Comparison of ENCODE assay signal across 14 cellular contexts in the genomic region with DNA sequence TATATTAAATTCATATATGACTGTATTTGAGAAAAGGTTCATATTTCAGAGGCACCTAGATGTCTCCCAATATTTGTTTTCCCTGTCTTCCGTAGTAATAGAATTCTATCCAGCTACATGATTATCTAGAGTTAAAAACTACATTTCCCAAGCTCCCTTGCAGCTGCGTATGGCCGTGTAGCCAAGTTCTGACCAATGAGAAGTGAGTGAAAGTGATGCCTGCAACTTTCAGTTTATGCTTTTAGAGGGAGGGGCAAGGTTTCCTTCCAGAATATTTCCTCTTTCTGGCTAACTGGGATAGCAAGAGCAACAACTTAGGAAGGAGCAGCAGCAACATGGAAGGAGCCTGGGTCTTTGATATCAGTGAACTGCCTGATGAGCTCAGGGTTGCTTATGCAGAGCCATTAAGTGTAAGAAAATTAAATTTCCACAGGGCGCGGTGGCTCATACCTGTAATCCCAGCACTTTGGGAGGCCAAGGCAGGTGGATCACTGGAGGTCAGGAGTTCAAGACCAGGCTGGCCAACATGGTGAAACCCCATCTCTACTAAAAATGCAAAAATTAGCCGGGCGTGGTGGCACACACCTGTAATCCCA. TPM values are rescaled to one million over a fixed set of nuclear protein-coding genes. Genes with fewer than 3 reads are reported as not detected.
DNase-seq lines count a peak whose midpoint lies in the region; ATAC-seq, FAIRE-seq and TF ChIP-seq lines count a peak whose summit lies in the region.
"Had no signal": no experiment of that assay in that cellular context is flagged by ENCODE, and none has a peak within 500 bp of the region (broad histone marks: within the 10 kb centered on the region; RNA-seq: fewer than 3 reads in every experiment).

No MANE protein-coding gene starts in this region.

- H3K4me3 Mint-ChIP-seq in activated CD8-positive, alpha-beta memory T cell treated with anti-CD3 and anti-CD28 coated beads, Interleukin-2, amount 10 ng/mL, durations not matched to agents 7 days and 5 days = no peak overlapping the region
- H3K4me3 Mint-ChIP-seq: activated T-cell treated with anti-CD3 and anti-CD28 coated beads, Interleukin-2, amount 50 U/mL, for 24 hours; stimulated activated effector memory CD8-positive, alpha-beta T cell treated with anti-CD3 and anti-CD28 coated beads, Interleukin-12 subunit alpha, Interleukin-12 subunit beta, amount 100 ng/mL, for 72 hours had no signal

- no peak overlapping the region for H3K27ac Mint-ChIP-seq in activated CD8-positive, alpha-beta memory T cell treated with anti-CD3 and anti-CD28 coated beads, Interleukin-2, amount 10 ng/mL, durations not matched to agents 7 days and 5 days
- H3K27ac Mint-ChIP-seq: activated T-cell treated with anti-CD3 and anti-CD28 coated beads, Interleukin-2, amount 50 U/mL, for 24 hours; stimulated activated effector memory CD8-positive, alpha-beta T cell treated with anti-CD3 and anti-CD28 coated beads, Interleukin-12 subunit alpha, Interleukin-12 subunit beta, amount 100 ng/mL, for 72 hours had no signal

- CTCF ChIA-PET in RWPE1 (lab: Yijun Ruan, JAX) = no interaction called here
- CTCF ChIA-PET in activated CD8-positive, alpha-beta memory T cell treated with anti-CD3 and anti-CD28 coated beads, Interleukin-2, amount 10 ng/mL, durations not matched to agents 7 days and 5 days (lab: Charles Lee) = no interaction called here

- ATAC-seq in activated CD8-positive, alpha-beta memory T cell treated with anti-CD3 and anti-CD28 coated beads, Interleukin-2, amount 10 ng/mL, durations not matched to agents 7 days and 5 days = no peak
- no peak for ATAC-seq in heart right ventricle
- ATAC-seq: stimulated activated effector memory CD8-positive, alpha-beta T cell treated with anti-CD3 and anti-CD28 coated beads, Interleukin-12 subunit alpha, Interleukin-12 subunit beta, amount 100 ng/mL, for 72 hours had no signal

- H3K9me3 ChIP-seq in small intestine (ENCODE audit: control insufficient read depth, low read depth) (no peaks in the 10 kb centered on the region), heart right ventricle (no peaks in the 10 kb centered on the region)

- POLR2A ChIA-PET in RWPE1 (lab: Yijun Ruan, JAX; ENCODE audit: low non-redundant PET) = no interaction called here

- H3K9me3 Mint-ChIP-seq in activated CD8-positive, alpha-beta memory T cell treated with anti-CD3 and anti-CD28 coated beads, Interleukin-2, amount 10 ng/mL, durations not matched to agents 7 days and 5 days (ENCODE audit: low read depth) = no peaks in the 10 kb centered on the region
- H3K9me3 Mint-ChIP-seq: activated T-cell treated with anti-CD3 and anti-CD28 coated beads, Interleukin-2, amount 50 U/mL, for 24 hours; stimulated activated effector memory CD8-positive, alpha-beta T cell treated with anti-CD3 and anti-CD28 coated beads, Interleukin-12 subunit alpha, Interleukin-12 subunit beta, amount 100 ng/mL, for 72 hours had no signal

- no peaks in the 10 kb centered on the region for H3K4me1 Mint-ChIP-seq in activated CD8-positive, alpha-beta memory T cell treated with anti-CD3 and anti-CD28 coated beads, Interleukin-2, amount 10 ng/mL, durations not matched to agents 7 days and 5 days
- H3K4me1 Mint-ChIP-seq: stimulated activated effector memory CD8-positive, alpha-beta T cell treated with anti-CD3 and anti-CD28 coated beads, Interleukin-12 subunit alpha, Interleukin-12 subunit beta, amount 100 ng/mL, for 72 hours had no signal

- FAIRE-seq in small intestine (lab: Jason Lieb, UNC) = no peak

- peaks cover 35% of the 10 kb centered on the region for H3K27me3 Mint-ChIP-seq in activated CD8-positive, alpha-beta memory T cell treated with anti-CD3 and anti-CD28 coated beads, Interleukin-2, amount 10 ng/mL, durations not matched to agents 7 days and 5 days

- DNase-seq in DMS153 treated with DMSO at 0.1 percent for 48 hours (lab: John Stamatoyannopoulos, UW; ENCODE audit: unreplicated experiment) (peak; percentile 1), DMS153 (lab: John Stamatoyannopoulos, UW) (no peak), RWPE1 (ENCODE audit: low spot score) (peak; percentile 32), fibroblast of mammary gland (ENCODE audit: low read depth) (peak; percentile 34), small intestine (peak; percentile 42), GOT3 (lab: John Stamatoyannopoulos, UW) (no peak), heart right ventricle (no peak)
- no peak for DNase-seq in activated CD8-positive, alpha-beta memory T cell treated with anti-CD3 and anti-CD28 coated beads, Interleukin-2, amount 10 ng/mL, durations not matched to agents 7 days and 5 days
- DNase-seq: 8988T; activated T-cell treated with anti-CD3 and anti-CD28 coated beads, Interleukin-2, amount 50 U/mL, for 24 hours; dorsolateral prefrontal cortex had no signal

- TF ChIP-seq CTCF in RWPE1 (conservative IDR thresholded peaks at IDR 0.05; ENCODE audit: low read depth) (no peak), fibroblast of mammary gland (conservative IDR thresholded peaks at IDR 0.05; ENCODE audit: control insufficient read depth, insufficient read depth, low read depth, low read length) (no peak), heart right ventricle (IDR thresholded peaks at IDR 0.05) (no peak)

- H3K27me3 ChIP-seq in small intestine (ENCODE audit: control insufficient read depth in 2 of 2, insufficient read depth in 2 of 2, low read length in 2 of 2) = no peaks in the 10 kb centered on the region
- H3K27me3 ChIP-seq in heart right ventricle = peaks cover 0 to 31% (median 12%) of the 10 kb centered on the region in 7 donors

- intact Hi-C loops in heart right ventricle (cut with DNase I) = no loop called here

- H3K36me3 ChIP-seq in small intestine (ENCODE audit: control insufficient read depth in 2 of 2, insufficient read depth in 2 of 2, low read length in 2 of 2) = no peaks in the 10 kb centered on the region
- no peaks in the 10 kb centered on the region for H3K36me3 ChIP-seq in heart right ventricle

- H3K4me3 ChIP-seq in fibroblast of mammary gland (ENCODE audit: control insufficient read depth, low read depth, low read length) (no peak overlapping the region), small intestine (ENCODE audit: low read depth in 1 of 2, low read length in 2 of 2) (no peak overlapping the region), heart right ventricle (no peak overlapping the region)
- H3K4me3 ChIP-seq: dorsolateral prefrontal cortex, skin epidermis had no signal

- no peaks in the 10 kb centered on the region for H3K36me3 Mint-ChIP-seq in activated CD8-positive, alpha-beta memory T cell treated with anti-CD3 and anti-CD28 coated beads, Interleukin-2, amount 10 ng/mL, durations not matched to agents 7 days and 5 days
- H3K36me3 Mint-ChIP-seq: stimulated activated effector memory CD8-positive, alpha-beta T cell treated with anti-CD3 and anti-CD28 coated beads, Interleukin-12 subunit alpha, Interleukin-12 subunit beta, amount 100 ng/mL, for 72 hours had no signal

- no peaks in the 10 kb centered on the region for H3K4me1 ChIP-seq in small intestine (ENCODE audit: control insufficient read depth in 2 of 2, insufficient read depth in 1 of 2, low read depth in 1 of 2, low read length in 1 of 2)
- H3K4me1 ChIP-seq in heart right ventricle = no peaks in the 10 kb centered on the region

- 60 to 62% (median 61%) methylated on average over 7 of the region's 7 CpGs for WGBS in small intestine, 3 donors
- 58 to 60% methylated on average over 7 of the region's 7 CpGs for WGBS in heart right ventricle, 2 donors

- H3K27ac ChIP-seq in RWPE1 (no peak overlapping the region), small intestine (ENCODE audit: low read depth in 1 of 2, low read length in 1 of 2) (no peak overlapping the region), heart right ventricle (no peak overlapping the region)
- H3K27ac ChIP-seq: dorsolateral prefrontal cortex, skin epidermis had no signal

RNA-seq across cellular contexts. Expression of a gene that starts 23.2 kb away (rescaled TPM):
- polyA plus RNA-seq in small intestine (not detected), heart right ventricle (not detected)
- not detected for total RNA-seq in activated CD8-positive, alpha-beta memory T cell treated with anti-CD3 and anti-CD28 coated beads, Interleukin-2, amount 10 ng/mL, durations not matched to agents 7 days and 5 days
- not detected for total RNA-seq in heart right ventricle
- total RNA-seq: dorsolateral prefrontal cortex had no signal

RNA-seq across cellular contexts. Expression of a gene that starts 49.2 kb away (rescaled TPM):
- polyA plus RNA-seq in small intestine (not detected), heart right ventricle (not detected)
- total RNA-seq in activated CD8-positive, alpha-beta memory T cell treated with anti-CD3 and anti-CD28 coated beads, Interleukin-2, amount 10 ng/mL, durations not matched to agents 7 days and 5 days = not detected
- not detected for total RNA-seq in heart right ventricle
- total RNA-seq: dorsolateral prefrontal cortex, liver had no signal
- polyA plus RNA-seq: liver had no signal

Comparison
In these comparisons a context has a peak if more than half of its experiments do, and no peak if none do; other contexts are left out.
1. DNase-seq: peak in DMS153 treated with DMSO at 0.1 percent for 48 hours (single experiment), RWPE1 (single experiment), fibroblast of mammary gland (single experiment) and small intestine (single experiment); none in DMS153 (single experiment), GOT3 (single experiment), activated CD8-positive, alpha-beta memory T cell treated with anti-CD3 and anti-CD28 coated beads, Interleukin-2, amount 10 ng/mL, durations not matched to agents 7 days and 5 days (single experiment) and heart right ventricle (0 of 2).